In genomic region chr7:4973728-4974198, GRCh38 we compare ENCODE assay signal across 8 cellular contexts. TPM values are rescaled to one million over a fixed set of nuclear protein-coding genes. Genes with fewer than 3 reads are reported as not detected.
A peak's percentile ranks its signal among the peaks of the same experiment; 100 is the strongest.
DNase-seq lines count a peak whose midpoint lies in the region; ATAC-seq, FAIRE-seq and TF ChIP-seq lines count a peak whose summit lies in the region.

No MANE protein-coding gene starts in this region.

- H3K27me3 Mint-ChIP-seq in CD14-positive monocyte (ENCODE audit: low read depth in 3 of 3) = peaks cover 5 to 9% (median 6%) of the 10 kb centered on the region in 3 donors
- peaks cover 3% of the 10 kb centered on the region for H3K27me3 Mint-ChIP-seq in dendritic cell treated with granulocyte-macrophage colony-stimulating factor and Interleukin-4, amounts not matched to agents 40 ng/mL and 50 ng/mL, for 4 days

- peaks cover 4% of the 10 kb centered on the region; the same call in 1 of the 2 replicates for H4K20me1 ChIP-seq in HepG2 (ENCODE audit: insufficient read depth, low read length)

- H3K27ac Mint-ChIP-seq in CD14-positive monocyte = peak overlapping the region; percentile 80 to 98 (median 95)
- H3K27ac Mint-ChIP-seq in dendritic cell treated with granulocyte-macrophage colony-stimulating factor and Interleukin-4, amounts not matched to agents 40 ng/mL and 50 ng/mL, for 4 days = peak overlapping the region; percentile 97

- peaks cover 22 to 26% of the 10 kb centered on the region in 2 donors for H3K36me3 Mint-ChIP-seq in CD14-positive monocyte
- peaks cover 31% of the 10 kb centered on the region for H3K36me3 Mint-ChIP-seq in dendritic cell treated with granulocyte-macrophage colony-stimulating factor and Interleukin-4, amounts not matched to agents 40 ng/mL and 50 ng/mL, for 4 days (ENCODE audit: low read depth)

- peaks cover 19% of the 10 kb centered on the region for H3K4me1 ChIP-seq in HepG2 (ENCODE audit: insufficient read depth, low read length)

- H3K79me2 ChIP-seq in HepG2 (ENCODE audit: insufficient read depth, low read length) = peaks cover 23% of the 10 kb centered on the region

- POLR2A ChIA-PET in HepG2 (lab: Yijun Ruan, JAX) = interaction anchor here (0.8 to 1.2 kb wide), 4 partner anchors 9 to 90 kb away, joined by 3 to 4 read pairs (median 3); partner anchors contain the start of genes RADIL and RBAK

- peaks cover 0 to 20% of the 10 kb centered on the region in 2 experiments; a peak in 3 of 5 replicates for H3K36me3 ChIP-seq in HepG2 (replicated peaks in 1 of 2; ENCODE audit: control insufficient read depth in 1 of 2, insufficient read depth in 2 of 2, low read length in 2 of 2)

- peak overlapping the region; percentile 89 to 97 (median 89); a peak in 5 of 6 replicates for H3K4me3 ChIP-seq in HepG2 (replicated peaks in 1 of 3; ENCODE audit: insufficient read depth in 1 of 3, low read depth in 2 of 3, low read length in 3 of 3)

- peak overlapping the region; percentile 78 for H3K27ac ChIP-seq in HepG2 (ENCODE audit: extremely low read length, insufficient read depth, low read length)

- TF ChIP-seq RAD21 in HepG2 (CRISPR knock-in tag; IDR thresholded peaks at IDR 0.05) = peak; percentile 61

- in situ Hi-C loops in HepG2 (cut with HindIII; ENCODE audit: extremely low pct_ligation_motif_present, low pct_unique_long_range_greater_than_20kb) = no loop called here

- intact Hi-C loops in CD14-positive monocyte (cut with micrococcal nuclease) = loop anchor here (5.0 kb wide), 1 partner anchor 114 kb away; no protein-coding TSS in a partner anchor
- intact Hi-C loops in dendritic cell treated with granulocyte-macrophage colony-stimulating factor and Interleukin-4, amounts not matched to agents 40 ng/mL and 50 ng/mL, for 4 days (cut with micrococcal nuclease) = loop anchor here (1.0 kb wide), 1 partner anchor 112 kb away; no protein-coding TSS in a partner anchor
- intact Hi-C loops in HepG2 (cut with micrococcal nuclease; ENCODE audit: unreplicated experiment) = loop anchor here (5.0 kb wide), 1 partner anchor 114 kb away; no protein-coding TSS in a partner anchor

- no peaks in the 10 kb centered on the region for H3K9me3 Mint-ChIP-seq in CD14-positive monocyte
- no peaks in the 10 kb centered on the region for H3K9me3 Mint-ChIP-seq in dendritic cell treated with granulocyte-macrophage colony-stimulating factor and Interleukin-4, amounts not matched to agents 40 ng/mL and 50 ng/mL, for 4 days

- FAIRE-seq in HepG2 (lab: Jason Lieb, UNC) = peak; percentile 26

- H3K9ac ChIP-seq in HepG2 (ENCODE audit: insufficient read depth, low read depth, low read length) = peak overlapping the region; percentile 90

- TF ChIP-seq POLR2A in HepG2 (IDR thresholded peaks at IDR 0.05; ENCODE audit: insufficient read depth in 1 of 2, low read depth in 2 of 2, low read length in 2 of 2) = peak; percentile 73 to 91

- H3K27me3 ChIP-seq in HepG2 (ENCODE audit: control insufficient read depth in 1 of 2, insufficient read depth in 2 of 2, low read length in 2 of 2) = no peaks in the 10 kb centered on the region

- DNase-seq in CD14-positive monocyte (ENCODE audit: low spot score) (peak; percentile 89), GM19240 (ENCODE audit: insufficient read length, low spot score) (peak; percentile 58), NCI-H526 treated with DMSO at 0.1 percent for 48 hours (lab: John Stamatoyannopoulos, UW) (peak; percentile 69), HepG2 (ENCODE audit: low spot score) (peak; percentile 89)
- peak; percentile 89 to 92 for DNase-seq in activated CD4-positive, alpha-beta T cell treated with anti-CD3 and anti-CD28 coated beads, Interleukin-2, amount 50 U/mL, for 24 hours (ENCODE audit: low read depth in 1 of 2, low spot score in 1 of 2)
- peak; percentile 95 for DNase-seq in stimulated activated CD4-positive, alpha-beta T cell treated with anti-CD3 and anti-CD28 coated beads, Interleukin-2, amount 100 ng/mL, for 48 hours

- 4% methylated on average over 15 of the region's 41 CpGs for WGBS in HepG2 (ENCODE audit: low lambda C conversion rate)

- peak overlapping the region; percentile 93 to 95 for H3K4me3 Mint-ChIP-seq in CD14-positive monocyte
- H3K4me3 Mint-ChIP-seq in dendritic cell treated with granulocyte-macrophage colony-stimulating factor and Interleukin-4, amounts not matched to agents 40 ng/mL and 50 ng/mL, for 4 days = peak overlapping the region; percentile 91

- H3K4me1 Mint-ChIP-seq in CD14-positive monocyte = peaks cover 20% of the 10 kb centered on the region
- H3K4me1 Mint-ChIP-seq in dendritic cell treated with granulocyte-macrophage colony-stimulating factor and Interleukin-4, amounts not matched to agents 40 ng/mL and 50 ng/mL, for 4 days (ENCODE audit: low read depth) = peaks cover 12% of the 10 kb centered on the region

- no peak overlapping the region for H2AFZ ChIP-seq in HepG2 (ENCODE audit: low read length)

- peak; percentile 90 for ATAC-seq in HG03457 (IDR thresholded peaks at IDR 0.05; ENCODE audit: unreplicated experiment)
- ATAC-seq in HepG2 = peak; percentile 97

- TF ChIP-seq EP300 in HepG2 (IDR thresholded peaks at IDR 0.05; ENCODE audit: low read depth in 2 of 2, low read length in 2 of 2) = no peak
- TF ChIP-seq EP300 in HepG2 (CRISPR knock-in tag; IDR thresholded peaks at IDR 0.05; ENCODE audit: borderline replicate concordance) = no peak

- BruUV-seq in HepG2 (replicated peaks; lab: Mats Ljungman, UMichigan) = no TSS peak

- no peaks in the 10 kb centered on the region for H3K9me3 ChIP-seq in HepG2 (ENCODE audit: low read length)

- TF ChIP-seq CTCF in CD14-positive monocyte (IDR thresholded peaks at IDR 0.05) (peak; percentile 84), HepG2 (CRISPR knock-in tag; IDR thresholded peaks at IDR 0.05) (peak; percentile 98)

- CTCF ChIA-PET in HepG2 (lab: Yijun Ruan, JAX; ENCODE audit: low intra/inter-chr PET ratio, low total read pairs) = no interaction called here

- peak overlapping the region; percentile 76 for H3K4me2 ChIP-seq in HepG2 (ENCODE audit: low read depth, low read length)

TF ChIP-seq in HepG2, 621 proteins besides CTCF, POLR2A, EP300 and RAD21 (continues in another document):
- no peak for TF ChIP-seq NR2F2 (IDR thresholded peaks at IDR 0.05; ENCODE audit: borderline replicate concordance, low read depth)
- TF ChIP-seq CENPT (CRISPR knock-in tag; IDR thresholded peaks at IDR 0.05; ENCODE audit: low read depth) = no peak
- no peak for TF ChIP-seq TEF (CRISPR knock-in tag; IDR thresholded peaks at IDR 0.05)
- TF ChIP-seq PCBP2 (optimal IDR thresholded peaks at IDR 0.05; ENCODE audit: low read depth, low read length, poor library complexity, severe bottlenecking) = no peak
- TF ChIP-seq ZNF746 (CRISPR knock-in tag; IDR thresholded peaks at IDR 0.05) = no peak
- TF ChIP-seq PCBP1 (IDR thresholded peaks at IDR 0.05; ENCODE audit: borderline replicate concordance, low read depth, low read length) = no peak
- TF ChIP-seq ZNF18 (CRISPR knock-in tag; IDR thresholded peaks at IDR 0.05; ENCODE audit: insufficient replicate concordance) = no peak

RNA-seq across cellular contexts. Expression of gene MMD2, which starts 14.8 kb away (rescaled TPM):
- polyA plus RNA-seq in CD14-positive monocyte (not detected), HepG2 (2011; rRNA removed) (not detected in 2 replicates)
- not detected in 2 replicates for total RNA-seq in HepG2 (2016; rRNA removed; fragmentation: Illumina TruSeq; extraction: Trizol)
- not detected in 2 replicates for total RNA-seq in HepG2 (2016; cell fraction: cytosol; rRNA removed; fragmentation: Illumina TruSeq; extraction: Trizol; ENCODE audit: low read depth)
- total RNA-seq in HepG2 (2016; cell fraction: insoluble cytoplasmic fraction; rRNA removed; fragmentation: Illumina TruSeq; extraction: Trizol) = not detected in 2 replicates
- total RNA-seq in HepG2 (2016; cell fraction: membrane; rRNA removed; fragmentation: Illumina TruSeq; extraction: Trizol) = not detected in 2 replicates
- total RNA-seq in HepG2 (2016; cell fraction: nucleus; rRNA removed; fragmentation: Illumina TruSeq; extraction: Trizol) = not detected in 2 replicates
- not detected in 2 replicates for polyA plus RNA-seq in HepG2 (2011; cell fraction: cytosol; rRNA removed)
- polyA plus RNA-seq in HepG2 (2011; cell fraction: nucleus; rRNA removed) = not detected in 2 replicates
- polyA plus RNA-seq in HepG2 (2012) = not detected in 2 replicates
- not detected in 2 replicates for polyA plus RNA-seq in HepG2 (2016; cell fraction: cytosol; fragmentation: Illumina TruSeq; extraction: Trizol; ENCODE audit: low read depth)
- polyA plus RNA-seq in HepG2 (2016; cell fraction: insoluble cytoplasmic fraction; fragmentation: Illumina TruSeq; extraction: Trizol; ENCODE audit: low read depth) = not detected in 2 replicates
- polyA plus RNA-seq in HepG2 (2016; cell fraction: membrane; fragmentation: Illumina TruSeq; extraction: Trizol; ENCODE audit: low read depth) = not detected in 2 replicates
- not detected in 2 replicates for polyA plus RNA-seq in HepG2 (2016; cell fraction: nucleus; fragmentation: Illumina TruSeq; extraction: Trizol; ENCODE audit: insufficient read depth, low read depth)
- polyA minus RNA-seq in HepG2 (2011; rRNA and poly(A)+ RNA removed; ENCODE audit: low replicate concordance) = not detected in 2 replicates
- not detected in 2 replicates for polyA minus RNA-seq in HepG2 (2011; cell fraction: cytosol; rRNA and poly(A)+ RNA removed)
- not detected in 2 replicates for polyA minus RNA-seq in HepG2 (2011; cell fraction: nucleus; rRNA and poly(A)+ RNA removed)

Comparison
In these comparisons a context has a peak if more than half of its experiments do, and no peak if none do; other contexts are left out.
1. Peak in every context shown above with its lines: DNase-seq, ATAC-seq, H3K4me3 ChIP-seq and H3K27ac ChIP-seq.